ENCODE assay signal across 15 cellular contexts in the genomic region with DNA sequence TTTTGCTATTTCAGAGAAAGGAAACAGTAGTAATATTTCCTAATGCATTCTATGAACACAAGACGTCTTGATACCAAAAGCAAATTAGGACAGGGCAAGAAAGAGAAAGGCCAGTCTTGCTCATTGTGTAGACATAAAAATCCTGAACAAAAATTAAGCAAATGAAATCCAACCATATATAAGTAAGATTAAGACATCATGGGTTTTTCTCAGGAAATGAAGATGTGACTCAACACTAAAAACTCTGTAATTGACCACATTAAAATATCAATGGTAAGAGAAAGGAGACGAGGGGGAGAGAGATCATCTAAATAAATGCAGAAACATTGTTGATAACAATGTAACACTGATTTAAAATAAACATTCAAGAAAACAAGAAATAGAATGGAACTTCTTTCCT.
"Had no signal": no experiment of that assay in that cellular context is flagged by ENCODE, and none has a peak within 500 bp of the region (broad histone marks: within the 10 kb centered on the region; RNA-seq: fewer than 3 reads in every experiment).

No MANE protein-coding gene starts in this region.

- ATAC-seq: activated CD4-positive, CD25-positive, alpha-beta regulatory T cell treated with anti-CD3 and anti-CD28 coated beads, Interleukin-2, amount 50 U/mL, for 24 hours; left colon; naive thymus-derived CD4-positive, alpha-beta T cell had no signal

- H3K4me1 Mint-ChIP-seq: naive thymus-derived CD4-positive, alpha-beta T cell had no signal

- H3K27ac Mint-ChIP-seq: activated naive CD8-positive, alpha-beta T cell; naive thymus-derived CD4-positive, alpha-beta T cell; T-helper 2 cell treated with Interferon-gamma antibody and Interleukin-4, amounts not matched to agents 5 μg/mL and 100 μg/mL, for 36 hours had no signal

- DNase-seq: activated CD4-positive, alpha-beta T cell treated with anti-CD3 and anti-CD28 coated beads, Interleukin-2, amount 50 U/mL, for 4 hours; activated effector memory CD4-positive, alpha-beta T cell treated with Interleukin-2 at 50 U/mL for 16 hours; activated T-cell treated with anti-CD3 and anti-CD28 coated beads, Interleukin-2, amount 50 U/mL, for 1 hour; caudate nucleus; effector CD4-positive, alpha-beta T cell; hypothalamus; left colon; naive thymus-derived CD4-positive, alpha-beta T cell; small intestine had no signal

- H3K4me3 ChIP-seq: coronary artery, lung had no signal

- FAIRE-seq: small intestine, urothelium cell line had no signal

- H3K27ac ChIP-seq: coronary artery had no signal

- H3K4me3 Mint-ChIP-seq: activated naive CD8-positive, alpha-beta T cell; naive thymus-derived CD4-positive, alpha-beta T cell; T-helper 2 cell treated with Interferon-gamma antibody and Interleukin-4, amounts not matched to agents 5 μg/mL and 100 μg/mL, for 36 hours had no signal

- H3K9me3 Mint-ChIP-seq: T-helper 2 cell treated with Interferon-gamma antibody and Interleukin-4, amounts not matched to agents 5 μg/mL and 100 μg/mL, for 36 hours had no signal

- H3K36me3 Mint-ChIP-seq: activated naive CD8-positive, alpha-beta T cell; naive thymus-derived CD4-positive, alpha-beta T cell had no signal
